ENCODE assay signal across 12 cellular contexts in the genomic region with DNA sequence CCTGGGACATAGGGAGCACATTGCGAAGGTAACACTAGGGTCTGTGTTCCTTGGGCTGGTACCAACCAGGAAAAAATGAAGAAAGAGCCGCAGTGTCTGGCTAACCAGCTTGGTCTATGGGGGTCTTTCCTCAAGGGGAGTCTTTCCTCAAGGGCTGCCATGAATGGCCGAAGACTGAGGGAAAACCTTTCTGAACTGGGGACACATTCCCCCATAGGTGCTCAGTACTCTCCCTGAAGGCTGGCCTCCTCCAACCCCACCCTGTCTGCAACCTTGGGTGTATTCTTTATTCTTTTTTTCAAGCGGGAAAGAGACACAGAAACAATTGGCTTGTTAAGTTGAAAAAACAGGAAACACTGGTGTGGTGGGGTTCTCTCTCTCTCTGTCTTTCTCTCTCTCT.
DNase-seq lines count a peak whose midpoint lies in the region; ATAC-seq, FAIRE-seq and TF ChIP-seq lines count a peak whose summit lies in the region.
"Had no signal": no experiment of that assay in that cellular context is flagged by ENCODE, and none has a peak within 500 bp of the region (broad histone marks: within the 10 kb centered on the region; RNA-seq: fewer than 3 reads in every experiment).

No MANE protein-coding gene starts in this region.

- no peak overlapping the region for H3K18ac ChIP-seq in mesenchymal stem cell (ENCODE audit: low read depth in 1 of 2, low read length in 2 of 2)

- CTCF ChIA-PET in HepG2 (lab: Yijun Ruan, JAX; ENCODE audit: low intra/inter-chr PET ratio, low total read pairs) = interaction anchor here (1.5 kb wide), 1 partner anchor 410 kb away, joined by 4 read pairs; no protein-coding TSS in a partner anchor

- H3K36me3 ChIP-seq in HepG2 (replicated peaks in 1 of 2; ENCODE audit: control insufficient read depth in 1 of 2, insufficient read depth in 2 of 2, low read length in 2 of 2) (no peaks in the 10 kb centered on the region), right lobe of liver (no peaks in the 10 kb centered on the region), mesenchymal stem cell (ENCODE audit: control insufficient read depth in 1 of 2, insufficient read depth in 2 of 2, low read depth in 1 of 2, low read length in 2 of 2) (no peaks in the 10 kb centered on the region)
- H3K36me3 ChIP-seq: BE2C had no signal

- in situ Hi-C loops in HepG2 (cut with HindIII; ENCODE audit: extremely low pct_ligation_motif_present, low pct_unique_long_range_greater_than_20kb) = no loop called here

- TF ChIP-seq CTCF in HepG2 (CRISPR knock-in tag; IDR thresholded peaks at IDR 0.05) = no peak
- no peak for TF ChIP-seq CTCF in right lobe of liver (IDR thresholded peaks at IDR 0.05)

- H3K79me2 ChIP-seq in HepG2 (ENCODE audit: insufficient read depth, low read length) = no peaks in the 10 kb centered on the region

- H3K9me3 ChIP-seq in HepG2 (ENCODE audit: low read length) (no peaks in the 10 kb centered on the region), right lobe of liver (no peaks in the 10 kb centered on the region), mesenchymal stem cell (ENCODE audit: control insufficient read depth, low read length) (no peaks in the 10 kb centered on the region)
- H3K9me3 ChIP-seq: BE2C had no signal

- H3K23ac ChIP-seq in mesenchymal stem cell (ENCODE audit: low read length in 2 of 2) = no peak overlapping the region

- WGBS in HepG2 (ENCODE audit: low lambda C conversion rate) = 91% methylated on average over 3 of the region's 4 CpGs
- 90% methylated on average over 4 of the region's 4 CpGs for WGBS in right lobe of liver (ENCODE audit: insufficient coverage, low coverage, low lambda C conversion rate, missing lambda C conversion rate)
- WGBS in mesenchymal stem cell = 100% methylated on average over 4 of the region's 4 CpGs

- ATAC-seq in HepG2 = peak; percentile 27
- ATAC-seq in right lobe of liver = no peak
- no peak for ATAC-seq in sciatic nerve
- ATAC-seq in GM18520 (IDR thresholded peaks at IDR 0.05; ENCODE audit: unreplicated experiment) = no peak

- DNase-seq in HepG2 (ENCODE audit: low spot score) (no peak), right lobe of liver (no peak), mesenchymal stem cell (no peak), sciatic nerve (ENCODE audit: low spot score) (no peak)
- DNase-seq in Jurkat, Clone E6-1 (ENCODE audit: low read depth, low spot score) = peak; percentile 8
- DNase-seq: GOT3 had no signal

- BruUV-seq in HepG2 (replicated peaks; lab: Mats Ljungman, UMichigan) = no TSS peak

- FAIRE-seq in HepG2 (lab: Jason Lieb, UNC) = no peak
- FAIRE-seq: D721Med, GM12891, HTR-8/SVneo had no signal

- no peak overlapping the region for H2AFZ ChIP-seq in HepG2 (ENCODE audit: low read length)
- H2AFZ ChIP-seq in mesenchymal stem cell (ENCODE audit: low read depth, low read length) = no peak overlapping the region

- H3K27me3 ChIP-seq in HepG2 (ENCODE audit: control insufficient read depth in 1 of 2, insufficient read depth in 2 of 2, low read length in 2 of 2) (no peaks in the 10 kb centered on the region), right lobe of liver (no peaks in the 10 kb centered on the region), mesenchymal stem cell (ENCODE audit: control insufficient read depth in 1 of 2, insufficient read depth in 1 of 2, low read length in 2 of 2) (no peaks in the 10 kb centered on the region)
- H3K27me3 ChIP-seq: BE2C had no signal

- no peaks in the 10 kb centered on the region for H4K20me1 ChIP-seq in HepG2 (ENCODE audit: insufficient read depth, low read length)

- TF ChIP-seq POLR2A in HepG2 (IDR thresholded peaks at IDR 0.05; ENCODE audit: insufficient read depth in 1 of 2, low read depth in 2 of 2, low read length in 2 of 2) = no peak
- TF ChIP-seq POLR2A in right lobe of liver (IDR thresholded peaks at IDR 0.05) = no peak

- H3K4me2 ChIP-seq in HepG2 (ENCODE audit: low read depth, low read length) (no peak overlapping the region), mesenchymal stem cell (ENCODE audit: low read length, poor library complexity, severe bottlenecking) (no peak overlapping the region)

- TF ChIP-seq EP300 in HepG2 (IDR thresholded peaks at IDR 0.05; ENCODE audit: low read depth in 2 of 2, low read length in 2 of 2) (no peak), HepG2 (CRISPR knock-in tag; IDR thresholded peaks at IDR 0.05; ENCODE audit: borderline replicate concordance) (no peak)

- intact Hi-C loops in HepG2 (cut with micrococcal nuclease; ENCODE audit: unreplicated experiment) (loop anchor here (1.0 to 2.0 kb wide), 2 partner anchors 22 to 409 kb away; no protein-coding TSS in a partner anchor), right lobe of liver (cut with DNase I) (no loop called here), sciatic nerve (cut with DNase I) (no loop called here)

- H3K27ac ChIP-seq in HepG2 (ENCODE audit: extremely low read length, insufficient read depth, low read length) = no peak overlapping the region
- H3K27ac ChIP-seq in right lobe of liver = no peak overlapping the region
- H3K27ac ChIP-seq in mesenchymal stem cell (ENCODE audit: low read length, poor library complexity, severe bottlenecking) = no peak overlapping the region

- H2BK120ac ChIP-seq in mesenchymal stem cell (ENCODE audit: low read depth, low read length) = no peak overlapping the region

- TF ChIP-seq RAD21 in HepG2 (CRISPR knock-in tag; IDR thresholded peaks at IDR 0.05) = no peak

- H2AK5ac ChIP-seq in mesenchymal stem cell (ENCODE audit: low read length, severe bottlenecking) = no peak overlapping the region

- H3K14ac ChIP-seq in mesenchymal stem cell (ENCODE audit: low read length in 2 of 2) = no peak overlapping the region

- POLR2A ChIA-PET in HepG2 (lab: Yijun Ruan, JAX) = no interaction called here

- no peak overlapping the region for H3K4ac ChIP-seq in mesenchymal stem cell (ENCODE audit: low read depth in 1 of 2, low read length in 2 of 2)

- no peak overlapping the region for H3K4me3 ChIP-seq in HepG2 (replicated peaks in 1 of 3; ENCODE audit: insufficient read depth in 1 of 3, low read depth in 2 of 3, low read length in 3 of 3)
- no peak overlapping the region for H3K4me3 ChIP-seq in right lobe of liver
- no peak overlapping the region for H3K4me3 ChIP-seq in Jurkat, Clone E6-1 (ENCODE audit: low read length)
- no peak overlapping the region for H3K4me3 ChIP-seq in mesenchymal stem cell (ENCODE audit: insufficient read depth in 1 of 2, low read depth in 1 of 2, low read length in 2 of 2)

- H2BK5ac ChIP-seq in mesenchymal stem cell (ENCODE audit: low read depth, low read length, poor library complexity, severe bottlenecking) = no peak overlapping the region

- no peak overlapping the region for H2BK15ac ChIP-seq in mesenchymal stem cell (ENCODE audit: low read depth, poor library complexity, severe bottlenecking)

- no peak overlapping the region for H4K91ac ChIP-seq in mesenchymal stem cell (ENCODE audit: low read length)

- H3K79me1 ChIP-seq in mesenchymal stem cell (replicated peaks; ENCODE audit: low read length, poor library complexity, severe bottlenecking) = no peaks in the 10 kb centered on the region

- no peak overlapping the region for H2BK12ac ChIP-seq in mesenchymal stem cell (ENCODE audit: low read length in 2 of 2)

- no peak overlapping the region for H3K9ac ChIP-seq in HepG2 (ENCODE audit: insufficient read depth, low read depth, low read length)
- no peak overlapping the region for H3K9ac ChIP-seq in mesenchymal stem cell (ENCODE audit: low read length)

- peak overlapping the region; percentile 12 for H4K8ac ChIP-seq in mesenchymal stem cell (ENCODE audit: low read length)

- H3K4me1 ChIP-seq in HepG2 (ENCODE audit: insufficient read depth, low read length) = no peaks in the 10 kb centered on the region
- H3K4me1 ChIP-seq in right lobe of liver = no peaks in the 10 kb centered on the region
- H3K4me1 ChIP-seq in mesenchymal stem cell (ENCODE audit: control insufficient read depth, insufficient read depth, low read depth, low read length) = peaks cover under 1% of the 10 kb centered on the region
- H3K4me1 ChIP-seq: BE2C, Caco-2 had no signal

TF ChIP-seq in HepG2, 621 proteins besides CTCF, POLR2A, EP300 and RAD21 (continues in another document):
- TF ChIP-seq ZNF510 (CRISPR knock-in tag; IDR thresholded peaks at IDR 0.05; ENCODE audit: low read depth) (no peak), ZNF136 (CRISPR knock-in tag; IDR thresholded peaks at IDR 0.05; ENCODE audit: low read depth) (no peak), GABPA (IDR thresholded peaks at IDR 0.05; ENCODE audit: low read depth, low read length) (no peak), GABPA (CRISPR knock-in tag; IDR thresholded peaks at IDR 0.05; ENCODE audit: low read depth) (no peak), ZNF3 (CRISPR knock-in tag; IDR thresholded peaks at IDR 0.05) (no peak), NPAS2 (CRISPR knock-in tag; IDR thresholded peaks at IDR 0.05; ENCODE audit: borderline replicate concordance) (no peak), ZNF530 (CRISPR knock-in tag; IDR thresholded peaks at IDR 0.05; ENCODE audit: low read depth) (no peak), HOXA5 (CRISPR knock-in tag; IDR thresholded peaks at IDR 0.05) (no peak), ADNP (CRISPR knock-in tag; IDR thresholded peaks at IDR 0.05) (no peak), TMF1 (CRISPR knock-in tag; IDR thresholded peaks at IDR 0.05; ENCODE audit: low read depth) (no peak), TBP (CRISPR knock-in tag; IDR thresholded peaks at IDR 0.05) (no peak), ZNF766 (CRISPR knock-in tag; IDR thresholded peaks at IDR 0.05; ENCODE audit: borderline replicate concordance) (no peak)
- TF ChIP-seq, protein P1, sequence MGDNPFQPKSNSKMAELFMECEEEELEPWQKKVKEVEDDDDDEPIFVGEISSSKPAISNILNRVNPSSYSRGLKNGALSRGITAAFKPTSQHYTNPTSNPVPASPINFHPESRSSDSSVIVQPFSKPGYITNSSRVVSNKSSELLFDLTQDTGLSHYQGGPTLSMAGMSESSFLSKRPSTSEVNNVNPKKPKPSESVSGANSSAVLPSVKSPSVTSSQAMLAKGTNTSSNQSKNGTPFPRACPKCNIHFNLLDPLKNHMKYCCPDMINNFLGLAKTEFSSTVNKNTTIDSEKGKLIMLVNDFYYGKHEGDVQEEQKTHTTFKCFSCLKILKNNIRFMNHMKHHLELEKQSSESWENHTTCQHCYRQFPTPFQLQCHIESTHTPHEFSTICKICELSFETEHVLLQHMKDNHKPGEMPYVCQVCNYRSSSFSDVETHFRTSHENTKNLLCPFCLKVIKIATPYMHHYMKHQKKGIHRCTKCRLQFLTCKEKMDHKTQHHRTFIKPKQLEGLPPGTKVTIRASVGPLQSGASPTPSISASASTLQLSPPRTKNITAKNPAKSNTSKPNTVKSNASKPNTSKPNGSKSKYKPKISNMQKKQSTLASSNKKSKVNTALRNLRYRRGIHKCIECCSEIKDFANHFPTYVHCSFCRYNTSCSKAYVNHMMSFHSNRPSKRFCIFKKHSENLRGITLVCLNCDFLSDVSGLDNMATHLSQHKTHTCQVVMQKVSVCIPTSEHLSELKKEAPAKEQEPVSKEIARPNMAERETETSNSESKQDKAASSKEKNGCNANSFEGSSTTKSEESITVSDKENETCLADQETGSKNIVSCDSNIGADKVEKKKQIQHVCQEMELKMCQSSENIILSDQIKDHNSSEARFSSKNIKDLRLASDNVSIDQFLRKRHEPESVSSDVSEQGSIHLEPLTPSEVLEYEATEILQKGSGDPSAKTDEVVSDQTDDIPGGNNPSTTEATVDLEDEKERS (CRISPR knock-in tag; IDR thresholded peaks at IDR 0.05) = no peak
